Comparison of ENCODE assay signal across 8 cellular contexts in genomic region chr19:344625-345319, GRCh38. TPM values are rescaled to one million over a fixed set of nuclear protein-coding genes. Genes with fewer than 3 reads are reported as not detected.
A peak's percentile ranks its signal among the peaks of the same experiment; 100 is the strongest.
DNase-seq lines count a peak whose midpoint lies in the region; ATAC-seq and TF ChIP-seq lines count a peak whose summit lies in the region.

A gene with protein sequence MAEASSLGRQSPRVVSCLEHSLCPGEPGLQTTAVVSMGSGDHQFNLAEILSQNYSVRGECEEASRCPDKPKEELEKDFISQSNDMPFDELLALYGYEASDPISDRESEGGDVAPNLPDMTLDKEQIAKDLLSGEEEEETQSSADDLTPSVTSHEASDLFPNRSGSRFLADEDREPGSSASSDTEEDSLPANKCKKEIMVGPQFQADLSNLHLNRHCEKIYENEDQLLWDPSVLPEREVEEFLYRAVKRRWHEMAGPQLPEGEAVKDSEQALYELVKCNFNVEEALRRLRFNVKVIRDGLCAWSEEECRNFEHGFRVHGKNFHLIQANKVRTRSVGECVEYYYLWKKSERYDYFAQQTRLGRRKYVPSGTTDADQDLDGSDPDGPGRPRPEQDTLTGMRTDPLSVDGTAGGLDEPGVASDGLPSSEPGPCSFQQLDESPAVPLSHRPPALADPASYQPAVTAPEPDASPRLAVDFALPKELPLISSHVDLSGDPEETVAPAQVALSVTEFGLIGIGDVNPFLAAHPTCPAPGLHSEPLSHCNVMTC (minus strand): TSS chr19:344796. CDS start chr19:344782, 14 bp downstream.

- in situ Hi-C loops in Caki2 (cut with HindIII; ENCODE audit: low pct_unique_long_range_greater_than_20kb, low sequenced_read_pairs), result no loop called here

- H3K36me3 ChIP-seq in Karpas-422 (ENCODE audit: insufficient read depth, low read length) (peaks cover 20% of the 10 kb centered on the region), testis (ENCODE audit: low read depth, missing control alignments) (no peaks in the 10 kb centered on the region)

- TF ChIP-seq POLR2A in testis (IDR thresholded peaks at IDR 0.05), result no peak

- H3K9me3 ChIP-seq in Karpas-422 (ENCODE audit: low read length) (no peaks in the 10 kb centered on the region), testis (no peaks in the 10 kb centered on the region)

- whole genome bisulfite sequencing in testis, 2 donors, result 6 to 29% methylated on average over 16 to 47 of the region's 77 CpGs

- H3K4me3 ChIP-seq in Karpas-422 (ENCODE audit: low read length) (peak within 1 kb of the TSS; percentile 83), testis (peak within 1 kb of the TSS; percentile 76 to 86)

- peaks cover 20 to 28% of the 10 kb centered on the region in 2 donors for H3K36me3 Mint-ChIP-seq in activated naive CD4-positive, alpha-beta T cell treated with anti-CD3 and anti-CD28 coated beads, Interleukin-2, amount 50 U/mL, for 72 hours
- H3K36me3 Mint-ChIP-seq in glutamatergic neuron (ENCODE audit: unreplicated experiment) (peaks cover 4% of the 10 kb centered on the region), osteocyte (ENCODE audit: unreplicated experiment) (peaks cover 5% of the 10 kb centered on the region)

- H3K79me2 ChIP-seq in Karpas-422 (ENCODE audit: low read length), result peaks cover 44% of the 10 kb centered on the region

- H3K27me3 ChIP-seq in Karpas-422 (ENCODE audit: low read length) (no peaks in the 10 kb centered on the region), testis (no peaks in the 10 kb centered on the region)

- H4K20me1 ChIP-seq in Karpas-422 (ENCODE audit: insufficient read depth, low read depth, low read length), result peaks cover 7% of the 10 kb centered on the region; the same call in 1 of the 2 replicates

- H3K4me3 Mint-ChIP-seq in glutamatergic neuron (ENCODE audit: unreplicated experiment), result peak within 1 kb of the TSS; percentile 97
- H3K4me3 Mint-ChIP-seq in osteocyte (ENCODE audit: unreplicated experiment), result peak within 1 kb of the TSS; percentile 78

- H3K4me1 ChIP-seq in Karpas-422 (ENCODE audit: low read length) (peaks cover 21% of the 10 kb centered on the region), testis (peaks cover 17% of the 10 kb centered on the region)

- H3K4me1 Mint-ChIP-seq in glutamatergic neuron (ENCODE audit: low read depth, unreplicated experiment) (peaks cover 25% of the 10 kb centered on the region), osteocyte (ENCODE audit: unreplicated experiment) (peaks cover 44% of the 10 kb centered on the region)

- no peaks in the 10 kb centered on the region for H3K9me2 ChIP-seq in Karpas-422 (replicated peaks; ENCODE audit: insufficient read depth, low read length)

- peak within 1 kb of the TSS; percentile 93 for H3K4me2 ChIP-seq in Karpas-422 (ENCODE audit: low read depth, low read length, poor library complexity, severe bottlenecking)

- peaks cover 22% of the 10 kb centered on the region for H3K27me3 Mint-ChIP-seq in glutamatergic neuron (ENCODE audit: unreplicated experiment)
- no peaks in the 10 kb centered on the region for H3K27me3 Mint-ChIP-seq in osteocyte (ENCODE audit: unreplicated experiment)

- peak within 1 kb of the TSS; percentile 93 for H3K9ac ChIP-seq in Karpas-422 (ENCODE audit: low read length)

- H3K9me3 Mint-ChIP-seq in activated naive CD4-positive, alpha-beta T cell treated with anti-CD3 and anti-CD28 coated beads, Interleukin-2, amount 50 U/mL, for 72 hours, result peaks cover 7 to 9% of the 10 kb centered on the region in 2 donors
- H3K9me3 Mint-ChIP-seq in glutamatergic neuron (ENCODE audit: unreplicated experiment) (peaks cover 11% of the 10 kb centered on the region), osteocyte (ENCODE audit: unreplicated experiment) (no peaks in the 10 kb centered on the region)

- DNase-seq in Caki2 (ENCODE audit: low read depth) (peak; percentile 37), Karpas-422 (peak; percentile 92), SKM-1 (lab: John Stamatoyannopoulos, UW; ENCODE audit: unreplicated experiment) (peak; percentile 38), glutamatergic neuron (peak; percentile 92), osteocyte (ENCODE audit: extremely low spot score, unreplicated experiment) (peak; percentile 98), testis (peak; percentile 90)
- peak; percentile 97 to 99 for DNase-seq in activated naive CD4-positive, alpha-beta T cell treated with anti-CD3 and anti-CD28 coated beads, Interleukin-2, amount 50 U/mL, for 72 hours (ENCODE audit: low spot score in 2 of 2)

- peak within 1 kb of the TSS; percentile 98; the same call in 1 of the 2 replicates for H2AFZ ChIP-seq in Karpas-422 (ENCODE audit: low read length)

- ATAC-seq in GM21515 (IDR thresholded peaks at IDR 0.05; ENCODE audit: unreplicated experiment), result peak; percentile 73
- peak; percentile 98 for ATAC-seq in activated naive CD4-positive, alpha-beta T cell treated with anti-CD3 and anti-CD28 coated beads, Interleukin-2, amount 50 U/mL, for 72 hours

- H3K27ac Mint-ChIP-seq in activated naive CD4-positive, alpha-beta T cell treated with anti-CD3 and anti-CD28 coated beads, Interleukin-2, amount 50 U/mL, for 72 hours, result peak within 1 kb of the TSS; percentile 75 to 81
- peak within 1 kb of the TSS; percentile 81 for H3K27ac Mint-ChIP-seq in glutamatergic neuron (ENCODE audit: unreplicated experiment)
- H3K27ac Mint-ChIP-seq in osteocyte (ENCODE audit: unreplicated experiment), result peak within 1 kb of the TSS; percentile 71

- H3K27ac ChIP-seq in Karpas-422 (ENCODE audit: low read length) (0 out of 2 replicates have a peak within 1 kb of the TSS, but pooled peaks have one; percentile 4), testis (peak within 1 kb of the TSS; percentile 37 to 75)

- intact Hi-C loops in testis (cut with DNase I; ENCODE audit: low total_unique reads), result no loop called here

- TF ChIP-seq CTCF in glutamatergic neuron (IDR thresholded peaks at IDR 0.05; ENCODE audit: partially characterized antibody, unreplicated experiment), result no peak
- TF ChIP-seq CTCF in osteocyte (IDR thresholded peaks at IDR 0.05), result no peak
- no peak for TF ChIP-seq CTCF in testis (IDR thresholded peaks at IDR 0.05)

RNA-seq across cellular contexts. Expression of the gene that starts here (rescaled TPM):
- 6.1 and 9.4 TPM in 2 replicates for total RNA-seq in Caki2 (2014; rRNA removed; shearing (Covaris generic); ENCODE audit: low replicate concordance)
- total RNA-seq in Karpas-422 (2014; rRNA removed; shearing (Covaris generic); ENCODE audit: low replicate concordance), result 7.9 and 15.3 TPM in 2 replicates
- 10 to 100 TPM; 22.8 to 34.3 TPM for total RNA-seq in activated naive CD4-positive, alpha-beta T cell treated with anti-CD3 and anti-CD28 coated beads, Interleukin-2, amount 50 U/mL, for 72 hours
- total RNA-seq in glutamatergic neuron (ENCODE audit: unreplicated experiment) (47.3 TPM), osteocyte (31.6 and 35.9 TPM in 2 replicates), testis (10 to 100 TPM; 47.6 to 54.6 TPM)
- 64.0 TPM for polyA plus RNA-seq in testis (ENCODE audit: insufficient read depth, low read depth, low replicate concordance)

Comparison
In these comparisons a context has a peak if more than half of its experiments do, and no peak if none do; other contexts are left out.
1. Peak in every context shown above with its lines: DNase-seq, ATAC-seq, H3K4me3 ChIP-seq and H3K27ac ChIP-seq.
2. DNase-seq: peak in every context shown above with its lines; median percentile 98 in activated naive CD4-positive, alpha-beta T cell treated with anti-CD3 and anti-CD28 coated beads, Interleukin-2, amount 50 U/mL, for 72 hours; 98 in osteocyte; 92 in Karpas-422; 92 in glutamatergic neuron; 90 in testis; 38 in SKM-1; 37 in Caki2.